ENCODE assay signal across 8 cellular contexts in genomic region chrX:137051978-137052640, GRCh38. TPM values are rescaled to one million over a fixed set of nuclear protein-coding genes. Genes with fewer than 3 reads are reported as not detected.
A peak's percentile ranks its signal among the peaks of the same experiment; 100 is the strongest.
DNase-seq lines count a peak whose midpoint lies in the region; ATAC-seq and TF ChIP-seq lines count a peak whose summit lies in the region.

No MANE protein-coding gene starts in this region.

- H3K27ac Mint-ChIP-seq in naive thymus-derived CD8-positive, alpha-beta T cell, result peak overlapping the region in 8 of 10 donors; percentile 21 to 92 (median 44)
- peak overlapping the region; percentile 71 for H3K27ac Mint-ChIP-seq in stimulated activated effector memory CD8-positive, alpha-beta T cell treated with anti-CD3 and anti-CD28 coated beads, Interleukin-12 subunit alpha, Interleukin-12 subunit beta, amount 100 ng/mL, for 72 hours

- H3K4me1 Mint-ChIP-seq in naive thymus-derived CD8-positive, alpha-beta T cell, result peaks cover 3 to 12% (median 8%) of the 10 kb centered on the region in 4 donors
- H3K4me1 Mint-ChIP-seq in stimulated activated effector memory CD8-positive, alpha-beta T cell treated with anti-CD3 and anti-CD28 coated beads, Interleukin-12 subunit alpha, Interleukin-12 subunit beta, amount 100 ng/mL, for 72 hours, result peaks cover 22% of the 10 kb centered on the region

- TF ChIP-seq EP300 in esophagus muscularis mucosa (IDR thresholded peaks at IDR 0.05), result no peak

- no peaks in the 10 kb centered on the region for H3K9me3 Mint-ChIP-seq in naive thymus-derived CD8-positive, alpha-beta T cell
- no peaks in the 10 kb centered on the region for H3K9me3 Mint-ChIP-seq in stimulated activated effector memory CD8-positive, alpha-beta T cell treated with anti-CD3 and anti-CD28 coated beads, Interleukin-12 subunit alpha, Interleukin-12 subunit beta, amount 100 ng/mL, for 72 hours

- H3K4me3 Mint-ChIP-seq in naive thymus-derived CD8-positive, alpha-beta T cell, result peak overlapping the region; percentile 82 to 93 (median 90)
- peak overlapping the region; percentile 81 for H3K4me3 Mint-ChIP-seq in stimulated activated effector memory CD8-positive, alpha-beta T cell treated with anti-CD3 and anti-CD28 coated beads, Interleukin-12 subunit alpha, Interleukin-12 subunit beta, amount 100 ng/mL, for 72 hours

- no peak overlapping the region for H3K27ac ChIP-seq in esophagus muscularis mucosa (replicated peaks in 1 of 4)

- 12% methylated on average over 29 of the region's 37 CpGs for WGBS in esophagus muscularis mucosa

- H3K36me3 ChIP-seq in esophagus muscularis mucosa, result no peaks in the 10 kb centered on the region

- DNase-seq in C1 segment of cervical spinal cord (lab: John Stamatoyannopoulos, UW) (peak in 11 of 14 donors; percentile 2 to 51 (median 16)), NOMO-1 (lab: John Stamatoyannopoulos, UW; ENCODE audit: unreplicated experiment in 2 of 2) (peak; percentile 25 to 50), esophagus muscularis mucosa (ENCODE audit: extremely low spot score) (no peak)
- peak; percentile 90 for DNase-seq in activated CD8-positive, alpha-beta memory T cell treated with anti-CD3 and anti-CD28 coated beads, Interleukin-2, amount 50 U/mL, for 48 hours
- DNase-seq in naive thymus-derived CD8-positive, alpha-beta T cell, result peak; percentile 70 to 87 (median 76)
- peak; percentile 77 to 90 for DNase-seq in stimulated activated effector memory CD8-positive, alpha-beta T cell treated with anti-CD3 and anti-CD28 coated beads, Interleukin-12 subunit alpha, Interleukin-12 subunit beta, amount 100 ng/mL, for 72 hours (ENCODE audit: low spot score in 2 of 2)

- H3K27me3 Mint-ChIP-seq in naive thymus-derived CD8-positive, alpha-beta T cell, result peaks cover 4 to 17% (median 13%) of the 10 kb centered on the region in 5 donors

- peak; percentile 58 to 87 (median 71) for TF ChIP-seq CTCF in esophagus muscularis mucosa (IDR thresholded peaks at IDR 0.05)

- H3K4me3 ChIP-seq in esophagus muscularis mucosa, result peak overlapping the region; percentile 44 to 54 (median 45)

- no peaks in the 10 kb centered on the region for H3K9me3 ChIP-seq in esophagus muscularis mucosa

- H3K36me3 Mint-ChIP-seq in naive thymus-derived CD8-positive, alpha-beta T cell, result no peaks in the 10 kb centered on the region
- no peaks in the 10 kb centered on the region for H3K36me3 Mint-ChIP-seq in stimulated activated effector memory CD8-positive, alpha-beta T cell treated with anti-CD3 and anti-CD28 coated beads, Interleukin-12 subunit alpha, Interleukin-12 subunit beta, amount 100 ng/mL, for 72 hours

- H3K27me3 ChIP-seq in esophagus muscularis mucosa, result peaks cover 0 to 7% (median 3%) of the 10 kb centered on the region in 4 donors

- no peak for TF ChIP-seq POLR2A in esophagus muscularis mucosa (IDR thresholded peaks at IDR 0.05; ENCODE audit: low read depth)

- ATAC-seq in GM19324 (IDR thresholded peaks at IDR 0.05; ENCODE audit: low FRiP score, unreplicated experiment) (peak; percentile 85), HG03432 (IDR thresholded peaks at IDR 0.05; ENCODE audit: unreplicated experiment) (peak; percentile 99)
- ATAC-seq in naive thymus-derived CD8-positive, alpha-beta T cell, result peak; percentile 91 to 95
- peak; percentile 91 for ATAC-seq in stimulated activated effector memory CD8-positive, alpha-beta T cell treated with anti-CD3 and anti-CD28 coated beads, Interleukin-12 subunit alpha, Interleukin-12 subunit beta, amount 100 ng/mL, for 72 hours

- H3K4me1 ChIP-seq in esophagus muscularis mucosa, result peaks cover 0 to 15% (median 12%) of the 10 kb centered on the region in 4 donors

- intact Hi-C loops in esophagus muscularis mucosa (cut with DNase I), result no loop called here

- POLR2A ChIA-PET in naive thymus-derived CD8-positive, alpha-beta T cell (lab: Charles Lee), result no interaction called here

RNA-seq across cellular contexts. Expression of gene GPR101, which starts 18.3 kb away (rescaled TPM):
- not detected for total RNA-seq in esophagus muscularis mucosa
- total RNA-seq in naive thymus-derived CD8-positive, alpha-beta T cell, result not detected
- not detected for polyA plus RNA-seq in naive thymus-derived CD8-positive, alpha-beta T cell
